ENCODE assay signal across 1 cellular context in the genomic region with DNA sequence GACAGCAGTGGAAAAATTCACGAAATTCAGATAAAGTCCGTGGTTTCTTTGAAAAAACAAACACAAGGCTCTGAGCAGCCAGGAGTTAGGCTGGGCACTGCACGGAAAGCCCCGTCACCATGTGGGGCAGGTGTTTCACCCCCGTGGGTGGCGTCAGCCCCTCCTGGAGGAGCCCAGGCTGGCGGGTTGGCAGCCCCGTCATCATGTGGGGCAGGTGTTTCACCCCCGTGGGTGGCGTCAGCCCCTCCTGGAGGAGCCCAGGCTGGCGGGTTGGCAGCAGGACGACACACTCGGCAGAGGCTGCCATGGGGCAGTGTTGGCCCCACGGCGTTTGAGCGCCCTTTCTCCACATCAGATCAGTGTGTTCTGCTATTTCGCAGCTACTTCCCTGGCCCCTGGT.
TF ChIP-seq lines count a peak whose summit lies in the region.

No MANE protein-coding gene starts in this region.

TF ChIP-seq in GM12878, 131 proteins besides CTCF, POLR2A, EP300 and RAD21:
- no peak for TF ChIP-seq IKZF1 (conservative IDR thresholded peaks at IDR 0.05)
- TF ChIP-seq, protein P1, sequence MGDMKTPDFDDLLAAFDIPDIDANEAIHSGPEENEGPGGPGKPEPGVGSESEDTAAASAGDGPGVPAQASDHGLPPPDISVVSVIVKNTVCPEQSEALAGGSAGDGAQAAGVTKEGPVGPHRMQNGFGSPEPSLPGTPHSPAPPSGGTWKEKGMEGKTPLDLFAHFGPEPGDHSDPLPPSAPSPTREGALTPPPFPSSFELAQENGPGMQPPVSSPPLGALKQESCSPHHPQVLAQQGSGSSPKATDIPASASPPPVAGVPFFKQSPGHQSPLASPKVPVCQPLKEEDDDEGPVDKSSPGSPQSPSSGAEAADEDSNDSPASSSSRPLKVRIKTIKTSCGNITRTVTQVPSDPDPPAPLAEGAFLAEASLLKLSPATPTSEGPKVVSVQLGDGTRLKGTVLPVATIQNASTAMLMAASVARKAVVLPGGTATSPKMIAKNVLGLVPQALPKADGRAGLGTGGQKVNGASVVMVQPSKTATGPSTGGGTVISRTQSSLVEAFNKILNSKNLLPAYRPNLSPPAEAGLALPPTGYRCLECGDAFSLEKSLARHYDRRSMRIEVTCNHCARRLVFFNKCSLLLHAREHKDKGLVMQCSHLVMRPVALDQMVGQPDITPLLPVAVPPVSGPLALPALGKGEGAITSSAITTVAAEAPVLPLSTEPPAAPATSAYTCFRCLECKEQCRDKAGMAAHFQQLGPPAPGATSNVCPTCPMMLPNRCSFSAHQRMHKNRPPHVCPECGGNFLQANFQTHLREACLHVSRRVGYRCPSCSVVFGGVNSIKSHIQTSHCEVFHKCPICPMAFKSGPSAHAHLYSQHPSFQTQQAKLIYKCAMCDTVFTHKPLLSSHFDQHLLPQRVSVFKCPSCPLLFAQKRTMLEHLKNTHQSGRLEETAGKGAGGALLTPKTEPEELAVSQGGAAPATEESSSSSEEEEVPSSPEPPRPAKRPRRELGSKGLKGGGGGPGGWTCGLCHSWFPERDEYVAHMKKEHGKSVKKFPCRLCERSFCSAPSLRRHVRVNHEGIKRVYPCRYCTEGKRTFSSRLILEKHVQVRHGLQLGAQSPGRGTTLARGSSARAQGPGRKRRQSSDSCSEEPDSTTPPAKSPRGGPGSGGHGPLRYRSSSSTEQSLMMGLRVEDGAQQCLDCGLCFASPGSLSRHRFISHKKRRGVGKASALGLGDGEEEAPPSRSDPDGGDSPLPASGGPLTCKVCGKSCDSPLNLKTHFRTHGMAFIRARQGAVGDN (IDR thresholded peaks at IDR 0.05), result no peak
- no peak for TF ChIP-seq MTA3 (IDR thresholded peaks at IDR 0.05; ENCODE audit: borderline replicate concordance, low read length)
- TF ChIP-seq, protein P2, sequence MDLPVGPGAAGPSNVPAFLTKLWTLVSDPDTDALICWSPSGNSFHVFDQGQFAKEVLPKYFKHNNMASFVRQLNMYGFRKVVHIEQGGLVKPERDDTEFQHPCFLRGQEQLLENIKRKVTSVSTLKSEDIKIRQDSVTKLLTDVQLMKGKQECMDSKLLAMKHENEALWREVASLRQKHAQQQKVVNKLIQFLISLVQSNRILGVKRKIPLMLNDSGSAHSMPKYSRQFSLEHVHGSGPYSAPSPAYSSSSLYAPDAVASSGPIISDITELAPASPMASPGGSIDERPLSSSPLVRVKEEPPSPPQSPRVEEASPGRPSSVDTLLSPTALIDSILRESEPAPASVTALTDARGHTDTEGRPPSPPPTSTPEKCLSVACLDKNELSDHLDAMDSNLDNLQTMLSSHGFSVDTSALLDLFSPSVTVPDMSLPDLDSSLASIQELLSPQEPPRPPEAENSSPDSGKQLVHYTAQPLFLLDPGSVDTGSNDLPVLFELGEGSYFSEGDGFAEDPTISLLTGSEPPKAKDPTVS (IDR thresholded peaks at IDR 0.05; ENCODE audit: low read depth, low read length), result no peak
- TF ChIP-seq, protein P3, sequence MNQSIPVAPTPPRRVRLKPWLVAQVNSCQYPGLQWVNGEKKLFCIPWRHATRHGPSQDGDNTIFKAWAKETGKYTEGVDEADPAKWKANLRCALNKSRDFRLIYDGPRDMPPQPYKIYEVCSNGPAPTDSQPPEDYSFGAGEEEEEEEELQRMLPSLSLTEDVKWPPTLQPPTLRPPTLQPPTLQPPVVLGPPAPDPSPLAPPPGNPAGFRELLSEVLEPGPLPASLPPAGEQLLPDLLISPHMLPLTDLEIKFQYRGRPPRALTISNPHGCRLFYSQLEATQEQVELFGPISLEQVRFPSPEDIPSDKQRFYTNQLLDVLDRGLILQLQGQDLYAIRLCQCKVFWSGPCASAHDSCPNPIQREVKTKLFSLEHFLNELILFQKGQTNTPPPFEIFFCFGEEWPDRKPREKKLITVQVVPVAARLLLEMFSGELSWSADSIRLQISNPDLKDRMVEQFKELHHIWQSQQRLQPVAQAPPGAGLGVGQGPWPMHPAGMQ (IDR thresholded peaks at IDR 0.05; ENCODE audit: borderline replicate concordance), result no peak
- TF ChIP-seq CBX5 (IDR thresholded peaks at IDR 0.05; ENCODE audit: low read depth), result no peak
- no peak for TF ChIP-seq SPI1 (IDR thresholded peaks at IDR 0.05; ENCODE audit: borderline replicate concordance, insufficient read depth, low read depth, low read length)
- TF ChIP-seq ZBED1 (IDR thresholded peaks at IDR 0.05; ENCODE audit: borderline replicate concordance), result no peak
- no peak for TF ChIP-seq GATAD2B (conservative IDR thresholded peaks at IDR 0.05; ENCODE audit: low read depth)
- TF ChIP-seq ZSCAN29 (IDR thresholded peaks at IDR 0.05), result no peak
- TF ChIP-seq NFYA (IDR thresholded peaks at IDR 0.05; ENCODE audit: borderline replicate concordance, low read depth, low read length), result no peak
- no peak for TF ChIP-seq SMAD1 (IDR thresholded peaks at IDR 0.05; ENCODE audit: low read depth, partially characterized antibody)
- no peak for TF ChIP-seq NR2C1 (IDR thresholded peaks at IDR 0.05)
- TF ChIP-seq SREBF2 (IDR thresholded peaks at IDR 0.05; ENCODE audit: low read length), result no peak
